20 cellular contexts compared by ENCODE assay signal in the genomic region with DNA sequence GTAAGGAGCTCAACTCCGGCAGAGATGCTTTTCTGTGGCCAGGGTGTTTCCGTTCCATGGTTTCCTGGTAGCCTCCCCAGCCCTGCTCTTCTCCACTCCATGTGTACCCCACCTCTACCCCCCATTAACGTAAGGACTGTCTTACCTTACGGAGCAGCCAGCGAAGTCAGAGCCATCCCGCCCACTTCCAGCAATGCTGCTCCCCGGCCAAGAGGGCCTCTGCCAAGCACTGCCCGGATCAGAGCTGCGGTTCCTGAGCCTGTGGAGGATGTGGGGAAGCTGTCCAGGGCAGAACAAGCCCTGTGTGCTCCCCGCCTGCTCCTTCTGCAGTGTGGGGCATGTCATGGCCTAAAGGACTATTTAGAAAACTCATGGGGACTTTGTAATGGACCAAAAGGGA.
"Had no signal": no experiment of that assay in that cellular context is flagged by ENCODE, and none has a peak within 500 bp of the region (broad histone marks: within the 10 kb centered on the region; RNA-seq: fewer than 3 reads in every experiment).

No MANE protein-coding gene starts in this region.

- H3K36me3 Mint-ChIP-seq: memory B cell; mesothelial cell of epicardium; natural killer cell; neural progenitor cell; stimulated activated memory B cell treated with anti-CD40 and anti-IgM and Interleukin-4, amounts not matched to agents 10 μg/mL and 1 μg/mL and 100 μg/mL, for 72 hours had no signal

- H3K27ac Mint-ChIP-seq: memory B cell; mesothelial cell of epicardium; natural killer cell; neural progenitor cell; stimulated activated memory B cell treated with anti-CD40 and anti-IgM and Interleukin-4, amounts not matched to agents 10 μg/mL and 1 μg/mL and 100 μg/mL, for 72 hours; stimulated activated naive CD8-positive, alpha-beta T cell treated with anti-CD3 and anti-CD28 coated beads, Interleukin-15, Interleukin-2, amounts not matched to agents 100 ng/mL and 50 ng/mL, for 24 hours had no signal

- H3K36me3 ChIP-seq: heart right ventricle, neural progenitor cell, pancreas, right lobe of liver, tibial nerve had no signal

- H3K4me2 ChIP-seq: neural progenitor cell had no signal

- H3K4me3 Mint-ChIP-seq: memory B cell; mesothelial cell of epicardium; natural killer cell; neural progenitor cell; stimulated activated memory B cell treated with anti-CD40 and anti-IgM and Interleukin-4, amounts not matched to agents 10 μg/mL and 1 μg/mL and 100 μg/mL, for 72 hours; stimulated activated naive CD8-positive, alpha-beta T cell treated with anti-CD3 and anti-CD28 coated beads, Interleukin-15, Interleukin-2, amounts not matched to agents 100 ng/mL and 50 ng/mL, for 24 hours had no signal

- H3K4me1 Mint-ChIP-seq: natural killer cell had no signal

- ATAC-seq: esophagus mucosa; natural killer cell; pancreas; right lobe of liver; stimulated activated memory B cell treated with anti-CD40 and anti-IgM and Interleukin-4, amounts not matched to agents 10 μg/mL and 1 μg/mL and 100 μg/mL, for 72 hours had no signal

- H3K9me3 Mint-ChIP-seq: memory B cell; mesothelial cell of epicardium; natural killer cell; neural progenitor cell; stimulated activated memory B cell treated with anti-CD40 and anti-IgM and Interleukin-4, amounts not matched to agents 10 μg/mL and 1 μg/mL and 100 μg/mL, for 72 hours; stimulated activated naive CD8-positive, alpha-beta T cell treated with anti-CD3 and anti-CD28 coated beads, Interleukin-15, Interleukin-2, amounts not matched to agents 100 ng/mL and 50 ng/mL, for 24 hours had no signal

- H3K4me1 ChIP-seq: neural progenitor cell, pancreas, psoas muscle, right lobe of liver, tibial nerve had no signal

- H2AFZ ChIP-seq: neural progenitor cell had no signal

- H3K27me3 ChIP-seq: heart right ventricle, neural progenitor cell, pancreas, right lobe of liver, tibial nerve had no signal

- H3K9ac ChIP-seq: neural progenitor cell had no signal

- DNase-seq: effector memory CD4-positive, alpha-beta T cell; heart right ventricle; hypothalamus; kidney glomerular epithelial cell; natural killer cell; nucleus accumbens; psoas muscle; retina; right lobe of liver; stimulated activated CD4-positive, alpha-beta T cell treated with anti-CD3 and anti-CD28 coated beads, Interleukin-15, amount 100 ng/mL, for 24 hours; stimulated activated CD4-positive, alpha-beta T cell treated with anti-CD3 and anti-CD28 coated beads, Interleukin-1b, Interleukin-23, amount 100 ng/mL, for 48 hours; stimulated activated CD4-positive, alpha-beta T cell treated with anti-CD3 and anti-CD28 coated beads, Interleukin-4, amount 100 ng/mL, for 24 hours had no signal

- H3K4me3 ChIP-seq: heart right ventricle, neural progenitor cell, pancreas, psoas muscle, right lobe of liver, tibial nerve had no signal

- H3K9me3 ChIP-seq: heart right ventricle, pancreas, psoas muscle, right lobe of liver, tibial nerve had no signal

- H3K27ac ChIP-seq: heart right ventricle, neural progenitor cell, pancreas, psoas muscle, right lobe of liver, tibial nerve had no signal
